Comparison of ENCODE assay signal across 27 cellular contexts in genomic region chr17:265726-266125, GRCh38.
DNase-seq lines count a peak whose midpoint lies in the region; ATAC-seq, FAIRE-seq and TF ChIP-seq lines count a peak whose summit lies in the region.
"Had no signal": no experiment of that assay in that cellular context is flagged by ENCODE, and none has a peak within 500 bp of the region (broad histone marks: within the 10 kb centered on the region; RNA-seq: fewer than 3 reads in every experiment).

No MANE protein-coding gene starts in this region.

- H3K27ac Mint-ChIP-seq in activated naive CD4-positive, alpha-beta T cell treated with anti-CD3 and anti-CD28 coated beads, Interleukin-2, amount 10 ng/mL, durations not matched to agents 7 days and 5 days: no peak overlapping the region
- no peak overlapping the region for H3K27ac Mint-ChIP-seq in T-helper 2 cell treated with Interferon-gamma antibody and Interleukin-4, amounts not matched to agents 5 μg/mL and 100 μg/mL, for 36 hours
- H3K27ac Mint-ChIP-seq: activated CD8-positive, alpha-beta memory T cell treated with anti-CD3 and anti-CD28 coated beads, Interleukin-2, amount 10 ng/mL, durations not matched to agents 7 days and 5 days; activated T-helper 17 cell treated with anti-CD3 and anti-CD28 coated beads, Interleukin-2, amount 50 U/mL, for 72 hours; mesothelial cell of epicardium; natural killer cell had no signal

- DNase-seq in activated naive CD4-positive, alpha-beta T cell treated with anti-CD3 and anti-CD28 coated beads, Interleukin-2, amount 10 ng/mL, durations not matched to agents 7 days and 5 days: peak; percentile 16
- DNase-seq in activated naive CD4-positive, alpha-beta T cell treated with Interleukin-2 at 50 U/mL for 16 hours: no peak
- DNase-seq in left ventricle myocardium inferior (peak; percentile 33), pancreas (peak in 4 of 6 donors; percentile 6 to 52 (median 24)), ureter (ENCODE audit: low spot score) (peak; percentile 28), cerebellar cortex (ENCODE audit: low spot score) (no peak)
- no peak for DNase-seq in T-helper 2 cell treated with Interferon-gamma antibody and Interleukin-4, amounts not matched to agents 5 μg/mL and 100 μg/mL, for 36 hours (ENCODE audit: low spot score)
- DNase-seq: BE2C; COR-L47; cortex of kidney; DND-41; glutamatergic neuron; Kasumi-1; natural killer cell; NCI-H187 treated with DMSO at 0.1 percent for 48 hours; NCI-H69; stimulated activated CD4-positive, alpha-beta T cell treated with anti-CD3 and anti-CD28 coated beads, Interleukin-4, amount 100 ng/mL, for 1 hour; stimulated activated naive CD8-positive, alpha-beta T cell treated with anti-CD3 and anti-CD28 coated beads, Interleukin-15, Interleukin-2, amounts not matched to agents 100 U/mL and 50 U/mL, for 24 hours had no signal

- FAIRE-seq in pancreas (lab: Jason Lieb, UNC): no peak
- FAIRE-seq: GM12892 had no signal

- 72 to 80% methylated on average over 10 of the region's 10 CpGs for WGBS in pancreas, 2 donors

- intact Hi-C loops in left ventricle myocardium inferior (cut with micrococcal nuclease): no loop called here
- intact Hi-C loops in pancreas (cut with DNase I): no loop called here

- no peak for ATAC-seq in pancreas
- ATAC-seq in GM21423 (IDR thresholded peaks at IDR 0.05; ENCODE audit: unreplicated experiment): no peak
- ATAC-seq: activated CD8-positive, alpha-beta memory T cell treated with anti-CD3 and anti-CD28 coated beads, Interleukin-2, amount 10 ng/mL, durations not matched to agents 7 days and 5 days; activated T-helper 17 cell treated with anti-CD3 and anti-CD28 coated beads, Interleukin-2, amount 50 U/mL, for 72 hours; body of pancreas; natural killer cell; stimulated activated naive CD8-positive, alpha-beta T cell treated with anti-CD3 and anti-CD28 coated beads, Interleukin-15, Interleukin-2, amounts not matched to agents 100 U/mL and 50 U/mL, for 24 hours had no signal

- H3K27me3 ChIP-seq in left ventricle myocardium inferior (ENCODE audit: low read depth) (peaks cover 7% of the 10 kb centered on the region), pancreas (no peaks in the 10 kb centered on the region)
- H3K27me3 ChIP-seq: BE2C, body of pancreas, tibial nerve had no signal

- H3K9me3 ChIP-seq in left ventricle myocardium inferior (replicated peaks) (peaks cover 10% of the 10 kb centered on the region), pancreas (no peaks in the 10 kb centered on the region)
- H3K9me3 ChIP-seq: BE2C, body of pancreas, tibial nerve had no signal

- H3K36me3 Mint-ChIP-seq in activated naive CD4-positive, alpha-beta T cell treated with anti-CD3 and anti-CD28 coated beads, Interleukin-2, amount 10 ng/mL, durations not matched to agents 7 days and 5 days: no peaks in the 10 kb centered on the region
- no peaks in the 10 kb centered on the region for H3K36me3 Mint-ChIP-seq in T-helper 2 cell treated with Interferon-gamma antibody and Interleukin-4, amounts not matched to agents 5 μg/mL and 100 μg/mL, for 36 hours (ENCODE audit: low read depth)
- H3K36me3 Mint-ChIP-seq: activated CD8-positive, alpha-beta memory T cell treated with anti-CD3 and anti-CD28 coated beads, Interleukin-2, amount 10 ng/mL, durations not matched to agents 7 days and 5 days; natural killer cell had no signal

- H3K4me3 Mint-ChIP-seq in activated naive CD4-positive, alpha-beta T cell treated with anti-CD3 and anti-CD28 coated beads, Interleukin-2, amount 10 ng/mL, durations not matched to agents 7 days and 5 days: no peak overlapping the region
- no peak overlapping the region for H3K4me3 Mint-ChIP-seq in T-helper 2 cell treated with Interferon-gamma antibody and Interleukin-4, amounts not matched to agents 5 μg/mL and 100 μg/mL, for 36 hours
- H3K4me3 Mint-ChIP-seq: activated CD8-positive, alpha-beta memory T cell treated with anti-CD3 and anti-CD28 coated beads, Interleukin-2, amount 10 ng/mL, durations not matched to agents 7 days and 5 days; activated T-helper 17 cell treated with anti-CD3 and anti-CD28 coated beads, Interleukin-2, amount 50 U/mL, for 72 hours; GM23338; mesothelial cell of epicardium; natural killer cell had no signal

- H3K27ac ChIP-seq in left ventricle myocardium inferior (replicated peaks) (peak overlapping the region; percentile 81), pancreas (no peak overlapping the region)
- H3K27ac ChIP-seq: body of pancreas had no signal

- H3K4me3 ChIP-seq in left ventricle myocardium inferior (no peak overlapping the region), pancreas (no peak overlapping the region)
- H3K4me3 ChIP-seq: body of pancreas, GM23338, smooth muscle cell, tibial nerve had no signal

- CTCF ChIA-PET in activated naive CD4-positive, alpha-beta T cell treated with anti-CD3 and anti-CD28 coated beads, Interleukin-2, amount 10 ng/mL, durations not matched to agents 7 days and 5 days (lab: Charles Lee): no interaction called here

- no peaks in the 10 kb centered on the region for H3K4me1 Mint-ChIP-seq in activated naive CD4-positive, alpha-beta T cell treated with anti-CD3 and anti-CD28 coated beads, Interleukin-2, amount 10 ng/mL, durations not matched to agents 7 days and 5 days
- H3K4me1 Mint-ChIP-seq in T-helper 2 cell treated with Interferon-gamma antibody and Interleukin-4, amounts not matched to agents 5 μg/mL and 100 μg/mL, for 36 hours (ENCODE audit: low read depth): no peaks in the 10 kb centered on the region
- H3K4me1 Mint-ChIP-seq: activated CD8-positive, alpha-beta memory T cell treated with anti-CD3 and anti-CD28 coated beads, Interleukin-2, amount 10 ng/mL, durations not matched to agents 7 days and 5 days; activated T-helper 17 cell treated with anti-CD3 and anti-CD28 coated beads, Interleukin-2, amount 50 U/mL, for 72 hours; natural killer cell had no signal

- TF ChIP-seq CTCF in left ventricle myocardium inferior (IDR thresholded peaks at IDR 0.05; ENCODE audit: borderline replicate concordance): no peak
- no peak for TF ChIP-seq CTCF in pancreas (IDR thresholded peaks at IDR 0.05)

- peaks cover 41% of the 10 kb centered on the region for H3K4me1 ChIP-seq in left ventricle myocardium inferior
- no peaks in the 10 kb centered on the region for H3K4me1 ChIP-seq in pancreas
- H3K4me1 ChIP-seq: BE2C, body of pancreas had no signal

- H3K36me3 ChIP-seq in left ventricle myocardium inferior (no peaks in the 10 kb centered on the region), pancreas (peaks cover 0 to 31% (median 14%) of the 10 kb centered on the region in 3 donors)
- H3K36me3 ChIP-seq: BE2C had no signal

- H3K9me3 Mint-ChIP-seq in activated naive CD4-positive, alpha-beta T cell treated with anti-CD3 and anti-CD28 coated beads, Interleukin-2, amount 10 ng/mL, durations not matched to agents 7 days and 5 days: no peaks in the 10 kb centered on the region
- no peaks in the 10 kb centered on the region for H3K9me3 Mint-ChIP-seq in T-helper 2 cell treated with Interferon-gamma antibody and Interleukin-4, amounts not matched to agents 5 μg/mL and 100 μg/mL, for 36 hours
- H3K9me3 Mint-ChIP-seq: activated T-helper 17 cell treated with anti-CD3 and anti-CD28 coated beads, Interleukin-2, amount 50 U/mL, for 72 hours; natural killer cell had no signal

- H3K27me3 Mint-ChIP-seq in activated naive CD4-positive, alpha-beta T cell treated with anti-CD3 and anti-CD28 coated beads, Interleukin-2, amount 10 ng/mL, durations not matched to agents 7 days and 5 days: peaks cover 15% of the 10 kb centered on the region
- peaks cover 2% of the 10 kb centered on the region for H3K27me3 Mint-ChIP-seq in T-helper 2 cell treated with Interferon-gamma antibody and Interleukin-4, amounts not matched to agents 5 μg/mL and 100 μg/mL, for 36 hours (ENCODE audit: low read depth)
- H3K27me3 Mint-ChIP-seq: activated T-helper 17 cell treated with anti-CD3 and anti-CD28 coated beads, Interleukin-2, amount 50 U/mL, for 72 hours had no signal

Comparison
In these comparisons a context has a peak if more than half of its experiments do, and no peak if none do; other contexts are left out.
1. DNase-seq: peak in activated naive CD4-positive, alpha-beta T cell treated with anti-CD3 and anti-CD28 coated beads, Interleukin-2, amount 10 ng/mL, durations not matched to agents 7 days and 5 days (single experiment), left ventricle myocardium inferior (single experiment), pancreas (4 of 6) and ureter (single experiment); none in activated naive CD4-positive, alpha-beta T cell treated with Interleukin-2 at 50 U/mL for 16 hours (single experiment), cerebellar cortex (single experiment) and T-helper 2 cell treated with Interferon-gamma antibody and Interleukin-4, amounts not matched to agents 5 μg/mL and 100 μg/mL, for 36 hours (single experiment).